Comparison of ENCODE assay signal across 8 cellular contexts in the genomic region with DNA sequence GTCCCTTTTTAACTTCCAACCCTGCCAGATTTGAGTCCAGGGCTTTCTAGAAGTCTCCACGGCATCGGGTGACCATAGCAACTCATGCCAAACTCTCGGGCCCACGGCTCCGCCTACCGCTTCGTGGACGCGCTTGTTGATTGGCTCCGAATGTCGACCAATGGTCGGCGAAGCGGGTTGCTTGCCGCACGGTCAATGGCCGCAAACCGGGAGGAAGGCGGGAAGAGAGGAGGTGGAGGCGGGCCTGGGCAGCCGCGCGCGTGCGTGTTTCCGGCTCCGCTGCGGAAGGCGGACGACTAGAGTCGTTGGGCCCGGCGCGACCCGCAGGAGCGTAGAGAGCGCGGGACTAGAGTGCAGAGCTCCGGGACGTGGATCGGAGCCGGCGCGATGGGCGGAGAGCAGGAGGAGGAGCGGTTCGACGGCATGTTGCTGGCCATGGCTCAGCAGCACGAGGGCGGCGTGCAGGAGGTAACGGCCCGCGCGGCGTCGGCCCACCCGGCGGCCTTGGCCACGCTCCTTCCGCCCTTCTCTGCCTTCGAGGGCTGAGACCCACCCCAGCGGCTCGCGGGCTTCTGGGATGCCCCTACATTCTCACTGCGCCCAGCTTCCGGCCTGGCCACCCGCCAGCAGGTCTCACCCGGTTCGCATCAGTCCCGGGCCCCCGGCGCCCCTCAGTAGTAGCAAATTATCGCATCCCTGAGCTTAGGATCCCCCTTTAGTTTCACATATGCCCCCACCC.
DNase-seq lines count a peak whose midpoint lies in the region; ATAC-seq lines count a peak whose summit lies in the region.

Gene NUDC, plus strand, starts transcription at position 282 of the 739 bp plus-strand sequence. Its CDS starts 106 bp downstream, at position 388.

- ATAC-seq in GM19372 (IDR thresholded peaks at IDR 0.05; ENCODE audit: low read depth, unreplicated experiment), result peak; percentile 96
- ATAC-seq in HG03558 (IDR thresholded peaks at IDR 0.05; ENCODE audit: extremely low read depth, unreplicated experiment), result peak; percentile 93

- DNase-seq in C1 segment of cervical spinal cord (lab: John Stamatoyannopoulos, UW), result peak; percentile 71 to 99 (median 96)
- peak; percentile 77 for DNase-seq in NCI-H748 treated with DMSO at 0.1 percent for 48 hours (lab: John Stamatoyannopoulos, UW)
- DNase-seq in activated CD4-positive, alpha-beta T cell treated with anti-CD3 and anti-CD28 coated beads, Interleukin-2, amount 50 U/mL, for 24 hours (ENCODE audit: low read depth in 1 of 2, low spot score in 1 of 2), result peak; percentile 90 to 94
- DNase-seq in dedifferentiated amniotic fluid mesenchymal stem cell (ENCODE audit: extremely low spot score), result peak; percentile 98
- DNase-seq in left kidney (ENCODE audit: low read depth, low spot score), result peak; percentile 99
- DNase-seq in stimulated activated CD4-positive, alpha-beta T cell treated with anti-CD3 and anti-CD28 coated beads, Interleukin-2, amount 100 ng/mL, for 24 hours, result peak; percentile 94 to 95

Comparison
In these comparisons a context has a peak if more than half of its experiments do, and no peak if none do; other contexts are left out.
1. Peak in every context shown above with its lines: DNase-seq and ATAC-seq.